Comparison of ENCODE assay signal across 8 cellular contexts in the genomic region with DNA sequence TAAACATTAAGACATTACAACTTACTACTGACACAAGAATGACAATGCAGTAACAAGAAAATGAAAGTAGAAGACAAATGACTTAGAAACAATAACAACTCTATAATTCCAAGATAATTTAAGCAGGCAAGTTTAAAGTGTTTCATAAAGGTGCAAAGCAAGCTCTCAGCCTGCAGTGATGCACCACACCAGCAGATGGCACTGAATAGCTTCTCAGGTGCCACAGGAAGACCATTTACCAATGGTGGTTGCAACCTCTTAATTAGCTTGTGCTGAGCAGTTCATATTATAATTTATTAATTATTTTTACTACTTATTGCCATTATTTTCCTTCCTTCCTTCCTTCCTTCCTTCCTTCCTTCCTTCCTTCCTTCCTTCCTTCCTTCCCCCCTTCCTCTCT.
DNase-seq lines count a peak whose midpoint lies in the region; ATAC-seq, FAIRE-seq and TF ChIP-seq lines count a peak whose summit lies in the region.

No MANE protein-coding gene starts in this region.

- TF ChIP-seq POLR2A in heart left ventricle (IDR thresholded peaks at IDR 0.05) = no peak
- TF ChIP-seq POLR2A in H54 (IDR thresholded peaks at IDR 0.05; ENCODE audit: low read depth, low read length) = no peak

- peak; percentile 51 to 76 (median 60) for TF ChIP-seq CTCF in heart left ventricle (IDR thresholded peaks at IDR 0.05)

- no peaks in the 10 kb centered on the region for H3K4me1 ChIP-seq in heart left ventricle
- H3K4me1 ChIP-seq in mesenchymal stem cell (ENCODE audit: control insufficient read depth, insufficient read depth, low read depth, low read length) = no peaks in the 10 kb centered on the region

- no peak overlapping the region for H3K27ac ChIP-seq in heart left ventricle
- H3K27ac ChIP-seq in mesenchymal stem cell (ENCODE audit: low read length, poor library complexity, severe bottlenecking) = no peak overlapping the region

- H3K9me3 ChIP-seq in heart left ventricle (peaks cover 0 to 22% (median 0%) of the 10 kb centered on the region in 12 donors), mesenchymal stem cell (ENCODE audit: control insufficient read depth, low read length) (no peaks in the 10 kb centered on the region)

- H2BK15ac ChIP-seq in mesenchymal stem cell (ENCODE audit: low read depth, poor library complexity, severe bottlenecking) = no peak overlapping the region

- ATAC-seq in heart left ventricle = no peak

- H3K14ac ChIP-seq in mesenchymal stem cell (ENCODE audit: low read length in 2 of 2) = no peak overlapping the region

- H4K91ac ChIP-seq in mesenchymal stem cell (ENCODE audit: low read length) = no peak overlapping the region

- H3K4me3 ChIP-seq in heart left ventricle = no peak overlapping the region
- no peak overlapping the region for H3K4me3 ChIP-seq in Jurkat, Clone E6-1 (ENCODE audit: low read length)
- no peak overlapping the region for H3K4me3 ChIP-seq in mesenchymal stem cell (ENCODE audit: insufficient read depth in 1 of 2, low read depth in 1 of 2, low read length in 2 of 2)

- no peak overlapping the region for H2AFZ ChIP-seq in mesenchymal stem cell (ENCODE audit: low read depth, low read length)

- H3K36me3 ChIP-seq in heart left ventricle = no peaks in the 10 kb centered on the region
- no peaks in the 10 kb centered on the region for H3K36me3 ChIP-seq in mesenchymal stem cell (ENCODE audit: control insufficient read depth in 1 of 2, insufficient read depth in 2 of 2, low read depth in 1 of 2, low read length in 2 of 2)

- no peak overlapping the region for H3K4ac ChIP-seq in mesenchymal stem cell (ENCODE audit: low read depth in 1 of 2, low read length in 2 of 2)

- no peak overlapping the region for H4K8ac ChIP-seq in mesenchymal stem cell (ENCODE audit: low read length)

- H2AK5ac ChIP-seq in mesenchymal stem cell (ENCODE audit: low read length, severe bottlenecking) = no peak overlapping the region

- H2BK5ac ChIP-seq in mesenchymal stem cell (ENCODE audit: low read depth, low read length, poor library complexity, severe bottlenecking) = no peak overlapping the region

- DNase-seq in heart left ventricle = peak in 1 of 5 donors; percentile 12
- DNase-seq in cardiac septum (ENCODE audit: low spot score) = no peak
- peak; percentile 65 for DNase-seq in Jurkat, Clone E6-1 (ENCODE audit: low read depth, low spot score)
- DNase-seq in RKO (ENCODE audit: low spot score) = peak; percentile 63
- peak; percentile 58 for DNase-seq in cerebellum (ENCODE audit: low spot score)
- peak; percentile 45 for DNase-seq in mesenchymal stem cell
- no peak for DNase-seq in H54 (ENCODE audit: insufficient read length, low spot score)
- no peak for DNase-seq in GOT3 (lab: John Stamatoyannopoulos, UW)

- no peak overlapping the region for H3K18ac ChIP-seq in mesenchymal stem cell (ENCODE audit: low read depth in 1 of 2, low read length in 2 of 2)

- H3K27me3 ChIP-seq in heart left ventricle (peaks cover 0 to 9% (median 0%) of the 10 kb centered on the region in 9 donors), mesenchymal stem cell (ENCODE audit: control insufficient read depth in 1 of 2, insufficient read depth in 1 of 2, low read length in 2 of 2) (peaks cover 0 to 4% of the 10 kb centered on the region in 2 experiments)

- no peak overlapping the region for H3K23ac ChIP-seq in mesenchymal stem cell (ENCODE audit: low read length in 2 of 2)

- intact Hi-C loops in heart left ventricle (cut with DNase I) = loop anchor here in 2 of 10 donors (2.0 to 10.0 kb wide), 3 partner anchors 1538 to 1956 kb away; no protein-coding TSS in a partner anchor
- intact Hi-C loops in cardiac septum (cut with DNase I) = no loop called here

- no peak overlapping the region for H3K9ac ChIP-seq in mesenchymal stem cell (ENCODE audit: low read length)

- no peak overlapping the region for H2BK120ac ChIP-seq in mesenchymal stem cell (ENCODE audit: low read depth, low read length)

- H3K4me2 ChIP-seq in mesenchymal stem cell (ENCODE audit: low read length, poor library complexity, severe bottlenecking) = no peak overlapping the region

- no peaks in the 10 kb centered on the region for H3K79me1 ChIP-seq in mesenchymal stem cell (replicated peaks; ENCODE audit: low read length, poor library complexity, severe bottlenecking)

- no peak overlapping the region for H2BK12ac ChIP-seq in mesenchymal stem cell (ENCODE audit: low read length in 2 of 2)

- no peak for FAIRE-seq in H54 (lab: Jason Lieb, UNC)

Comparison
In these comparisons a context has a peak if more than half of its experiments do, and no peak if none do; other contexts are left out.
1. DNase-seq: peak in Jurkat, Clone E6-1 (single experiment), RKO (single experiment), cerebellum (single experiment) and mesenchymal stem cell (single experiment); none in cardiac septum (single experiment), H54 (single experiment) and GOT3 (single experiment).